In the genomic region with DNA sequence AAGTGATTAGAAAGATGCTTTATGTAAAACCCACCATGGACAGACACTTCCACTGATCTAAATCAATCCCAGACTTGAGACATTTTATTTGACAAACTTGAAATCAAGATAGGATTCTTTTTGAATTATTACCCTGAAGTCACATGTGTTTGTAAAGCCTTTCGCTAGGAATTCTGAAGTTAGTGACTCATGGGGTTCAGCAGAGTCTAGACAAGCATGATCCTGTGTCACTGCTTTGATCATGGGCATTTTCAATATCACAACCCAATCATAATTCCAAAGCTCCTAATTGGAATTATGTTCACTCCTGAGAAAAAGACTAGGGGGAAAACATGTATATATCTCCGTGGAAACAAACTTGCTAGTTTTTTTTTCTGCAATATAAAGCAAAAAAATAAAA, we compare ENCODE assay signal across 21 cellular contexts.
DNase-seq lines count a peak whose midpoint lies in the region; ATAC-seq and TF ChIP-seq lines count a peak whose summit lies in the region.
"Had no signal": no experiment of that assay in that cellular context is flagged by ENCODE, and none has a peak within 500 bp of the region (broad histone marks: within the 10 kb centered on the region; RNA-seq: fewer than 3 reads in every experiment).

No MANE protein-coding gene starts in this region.

- H4K8ac ChIP-seq in H9 (replicated peaks; ENCODE audit: insufficient read length, low read depth, low read length) = no peak overlapping the region

- TF ChIP-seq CTCF in PC-3 (conservative IDR thresholded peaks at IDR 0.05; ENCODE audit: low read depth, low read length) = no peak
- no peak for TF ChIP-seq CTCF in retinal pigment epithelial cell (conservative IDR thresholded peaks at IDR 0.05; ENCODE audit: low read depth, low read length)
- TF ChIP-seq CTCF in H9 (conservative IDR thresholded peaks at IDR 0.05) = no peak

- no peak overlapping the region for H4K91ac ChIP-seq in H9 (ENCODE audit: insufficient read length, low read depth, low read length)

- CTCF ChIA-PET in PC-3 (lab: Charles Lee) = no interaction called here

- H3K4me1 ChIP-seq in GM23248 (ENCODE audit: insufficient read depth) = peaks cover 11% of the 10 kb centered on the region; the same call in 1 of the 2 replicates
- no peaks in the 10 kb centered on the region for H3K4me1 ChIP-seq in PC-3 (ENCODE audit: insufficient read depth, low read length)
- H3K4me1 ChIP-seq in H9 (ENCODE audit: insufficient read depth, low read length) = no peaks in the 10 kb centered on the region
- H3K4me1 ChIP-seq: body of pancreas, SJSA1 had no signal

- H3K4ac ChIP-seq in H9 (ENCODE audit: low read depth, low read length) = no peak overlapping the region

- H3T11ph ChIP-seq in H9 (ENCODE audit: low read length) = no peak overlapping the region

- no peaks in the 10 kb centered on the region for H3K4me1 Mint-ChIP-seq in H9

- H4K5ac ChIP-seq in H9 (ENCODE audit: insufficient read length, low read depth, low read length) = no peak overlapping the region

- H3K36me3 ChIP-seq in GM23248 (ENCODE audit: low read depth) (no peaks in the 10 kb centered on the region), PC-3 (ENCODE audit: low read depth, low read length) (no peaks in the 10 kb centered on the region)
- H3K36me3 ChIP-seq: neutrophil, SJSA1 had no signal

- H3K79me1 ChIP-seq in H9 (ENCODE audit: insufficient read depth, low read depth, low read length, poor library complexity, severe bottlenecking) = no peaks in the 10 kb centered on the region

- H3K9ac ChIP-seq in GM23248 (no peak overlapping the region), PC-3 (ENCODE audit: low read length) (no peak overlapping the region), H9 (ENCODE audit: extremely low read depth, insufficient read length, low read length) (no peak overlapping the region)

- no peaks in the 10 kb centered on the region for H3K36me3 Mint-ChIP-seq in H9 (ENCODE audit: insufficient read depth in 1 of 3, low read depth in 3 of 3)

- DNase-seq in GM23248 = peak; percentile 57
- DNase-seq in PC-3 = peak; percentile 11
- peak; percentile 24 for DNase-seq in epithelial cell of prostate (ENCODE audit: low read depth, low spot score)
- peak; percentile 97 for DNase-seq in retinal pigment epithelial cell (ENCODE audit: low read depth)
- no peak for DNase-seq in epidermal melanocyte (ENCODE audit: insufficient read length, low spot score)
- no peak for DNase-seq in H9
- DNase-seq: activated CD4-positive, CD25-positive, alpha-beta regulatory T cell; activated CD8-positive, alpha-beta T cell treated with anti-CD3 and anti-CD28 coated beads for 36 hours; activated naive CD4-positive, alpha-beta T cell treated with anti-CD3 and anti-CD28 coated beads for 36 hours; activated T-cell treated with anti-CD3 and anti-CD28 coated beads, Interleukin-2, amount 50 U/mL, for 24 hours; body of pancreas; DMS79 treated with DMSO at 0.1 percent for 48 hours; Karpas-422; NCI-H1092; NCI-H2081; NCI-H524 treated with DMSO at 0.1 percent for 48 hours; retina had no signal

- H2AFZ ChIP-seq in GM23248 = no peak overlapping the region
- H2AFZ ChIP-seq in PC-3 (ENCODE audit: low read length) = no peak overlapping the region
- H2AFZ ChIP-seq in H9 (ENCODE audit: low read length) = no peak overlapping the region

- no peak overlapping the region for H3K4me3 Mint-ChIP-seq in H9
- H3K4me3 Mint-ChIP-seq: activated CD8-positive, alpha-beta T cell treated with anti-CD3 and anti-CD28 coated beads for 36 hours; activated naive CD4-positive, alpha-beta T cell treated with anti-CD3 and anti-CD28 coated beads for 36 hours; activated T-cell treated with anti-CD3 and anti-CD28 coated beads, Interleukin-2, amount 50 U/mL, for 24 hours had no signal

- in situ Hi-C loops in GM23248 (cut with MboI) = no loop called here

- no peak overlapping the region for H3K4me2 ChIP-seq in GM23248 (ENCODE audit: unreplicated experiment)
- no peak overlapping the region for H3K4me2 ChIP-seq in PC-3 (ENCODE audit: low read length)
- H3K4me2 ChIP-seq in H9 (ENCODE audit: insufficient read depth, insufficient read length, low read length) = no peak overlapping the region

- intact Hi-C loops in PC-3 (cut with micrococcal nuclease) = no loop called here

- H3K9me3 Mint-ChIP-seq in H9 = no peaks in the 10 kb centered on the region
- H3K9me3 Mint-ChIP-seq: activated CD8-positive, alpha-beta T cell treated with anti-CD3 and anti-CD28 coated beads for 36 hours; activated naive CD4-positive, alpha-beta T cell treated with anti-CD3 and anti-CD28 coated beads for 36 hours; activated T-cell treated with anti-CD3 and anti-CD28 coated beads, Interleukin-2, amount 50 U/mL, for 24 hours had no signal

- H4K20me1 ChIP-seq in GM23248 (ENCODE audit: insufficient read depth) (no peaks in the 10 kb centered on the region), PC-3 (ENCODE audit: low read length) (no peaks in the 10 kb centered on the region), H9 (ENCODE audit: control insufficient read depth, insufficient read depth, insufficient read length) (no peaks in the 10 kb centered on the region)

- no peak overlapping the region for H3K23ac ChIP-seq in H9 (ENCODE audit: insufficient read length, low read depth, low read length)

- H3K23me2 ChIP-seq in H9 (ENCODE audit: insufficient read length, low read depth, low read length, poor library complexity, severe bottlenecking) = no peaks in the 10 kb centered on the region

- WGBS in GM23248 (ENCODE audit: low coverage in 1 of 2, low lambda C conversion rate in 2 of 2, missing lambda C conversion rate in 2 of 2), 2 experiments = 12 to 18% methylated on average over 2 of the region's 2 CpGs
- no CpG with 5 or more reads among the region's 2 CpGs for WGBS in H9 (ENCODE audit: extremely low coverage, insufficient read length, low lambda C conversion rate)

- no peak overlapping the region for H2BK12ac ChIP-seq in H9 (ENCODE audit: insufficient read length, low read depth, low read length)

- H3K14ac ChIP-seq in H9 (ENCODE audit: insufficient read depth, low read length) = no peak overlapping the region

- H2BK5ac ChIP-seq in H9 (ENCODE audit: insufficient read length, low read length) = no peak overlapping the region

- no peaks in the 10 kb centered on the region for H3F3A ChIP-seq in GM23248 (ENCODE audit: insufficient read depth)
- no peaks in the 10 kb centered on the region for H3F3A ChIP-seq in PC-3 (ENCODE audit: low read length, unreplicated experiment)

- H3K27ac Mint-ChIP-seq in H9 = no peak overlapping the region
- H3K27ac Mint-ChIP-seq: activated CD8-positive, alpha-beta T cell treated with anti-CD3 and anti-CD28 coated beads for 36 hours; activated naive CD4-positive, alpha-beta T cell treated with anti-CD3 and anti-CD28 coated beads for 36 hours; activated T-cell treated with anti-CD3 and anti-CD28 coated beads, Interleukin-2, amount 50 U/mL, for 24 hours had no signal

- H3K79me2 ChIP-seq in GM23248 (ENCODE audit: insufficient read depth) (no peaks in the 10 kb centered on the region), PC-3 (ENCODE audit: low read length) (no peaks in the 10 kb centered on the region), H9 (ENCODE audit: insufficient read depth, low read length) (no peaks in the 10 kb centered on the region)

- no peak overlapping the region for H2AK5ac ChIP-seq in H9 (ENCODE audit: insufficient read length, low read length)

- H3K9me2 ChIP-seq in GM23248 (ENCODE audit: insufficient read depth) (no peaks in the 10 kb centered on the region; the same call in 1 of the 2 replicates), PC-3 (replicated peaks; ENCODE audit: low read length) (no peaks in the 10 kb centered on the region)

- H3K27me3 ChIP-seq in GM23248 (replicated peaks; ENCODE audit: insufficient read depth) (no peaks in the 10 kb centered on the region), PC-3 (ENCODE audit: low read length) (no peaks in the 10 kb centered on the region), H9 (ENCODE audit: insufficient read depth, low read length) (no peaks in the 10 kb centered on the region)
- H3K27me3 ChIP-seq: body of pancreas, neutrophil had no signal

- no peak overlapping the region for H3K56ac ChIP-seq in H9 (ENCODE audit: insufficient read length, low read depth, low read length)

- no peak overlapping the region for H3K4me3 ChIP-seq in GM23248
- no peak overlapping the region for H3K4me3 ChIP-seq in PC-3 (ENCODE audit: low read length)
- H3K4me3 ChIP-seq in retinal pigment epithelial cell (ENCODE audit: low read length) = no peak overlapping the region
- H3K4me3 ChIP-seq: body of pancreas, coronary artery, SJSA1 had no signal

- H3K27ac ChIP-seq in GM23248 = no peak overlapping the region
- H3K27ac ChIP-seq in PC-3 (ENCODE audit: low read length) = no peak overlapping the region
- H3K27ac ChIP-seq in epithelial cell of prostate = no peak overlapping the region
- H3K27ac ChIP-seq in H9 (ENCODE audit: insufficient read length, low read depth, low read length) = no peak overlapping the region
- H3K27ac ChIP-seq: body of pancreas, coronary artery, neutrophil, SJSA1 had no signal

- H2BK120ac ChIP-seq in H9 (ENCODE audit: low read depth, low read length, poor library complexity, severe bottlenecking) = no peak overlapping the region

- no peak overlapping the region for H3K18ac ChIP-seq in H9 (ENCODE audit: insufficient read length, low read depth, low read length)

- H2BK15ac ChIP-seq in H9 (ENCODE audit: low read depth, low read length) = no peak overlapping the region

- ATAC-seq in PC-3 (no peak), GM18868 (IDR thresholded peaks at IDR 0.05; ENCODE audit: unreplicated experiment) (no peak)
- ATAC-seq: activated CD8-positive, alpha-beta T cell treated with anti-CD3 and anti-CD28 coated beads for 36 hours; body of pancreas had no signal

- no peak overlapping the region for H2BK20ac ChIP-seq in H9 (ENCODE audit: low read depth, low read length, poor library complexity, severe bottlenecking)

- BruUV-seq in PC-3 (replicated peaks; lab: Mats Ljungman, UMichigan) = no TSS peak

- no peaks in the 10 kb centered on the region for H3K9me3 ChIP-seq in GM23248 (ENCODE audit: low read depth)
- H3K9me3 ChIP-seq in PC-3 (ENCODE audit: low read length) = no peaks in the 10 kb centered on the region
- no peaks in the 10 kb centered on the region for H3K9me3 ChIP-seq in H9 (ENCODE audit: control insufficient read depth, low read depth, low read length)
- H3K9me3 ChIP-seq: body of pancreas, neutrophil, SJSA1 had no signal

- H3K27me3 Mint-ChIP-seq in H9 (ENCODE audit: low read depth) = no peaks in the 10 kb centered on the region
- H3K27me3 Mint-ChIP-seq: activated T-cell treated with anti-CD3 and anti-CD28 coated beads, Interleukin-2, amount 50 U/mL, for 24 hours had no signal

- POLR2A ChIA-PET in PC-3 (lab: Charles Lee; ENCODE audit: unreplicated experiment) = no interaction called here

Comparison
In these comparisons a context has a peak if more than half of its experiments do, and no peak if none do; other contexts are left out.
1. DNase-seq: peak in GM23248 (single experiment), PC-3 (single experiment), epithelial cell of prostate (single experiment) and retinal pigment epithelial cell (single experiment); none in epidermal melanocyte (single experiment) and H9 (single experiment).